Comparison of ENCODE assay signal across 8 cellular contexts in genomic region chr2:119487434-119488244, GRCh38. TPM values are rescaled to one million over a fixed set of nuclear protein-coding genes. Genes with fewer than 3 reads are reported as not detected.
A peak's percentile ranks its signal among the peaks of the same experiment; 100 is the strongest.
DNase-seq lines count a peak whose midpoint lies in the region; ATAC-seq and TF ChIP-seq lines count a peak whose summit lies in the region.
"Had no signal": no experiment of that assay in that cellular context is flagged by ENCODE, and none has a peak within 500 bp of the region (broad histone marks: within the 10 kb centered on the region; RNA-seq: fewer than 3 reads in every experiment).

No MANE protein-coding gene starts in this region.

- no peaks in the 10 kb centered on the region for H3K36me3 ChIP-seq in upper lobe of right lung

- DNase-seq in hepatic stellate cell (ENCODE audit: low spot score) (peak; percentile 1), upper lobe of right lung (peak; percentile 85), medulla oblongata (ENCODE audit: extremely low spot score) (no peak)
- DNase-seq in effector CD4-positive, alpha-beta T cell = no peak
- DNase-seq: SHP77 had no signal

- no peaks in the 10 kb centered on the region for H3K36me3 Mint-ChIP-seq in stimulated activated memory B cell treated with anti-CD40 and anti-IgM and Interleukin-4, amounts not matched to agents 10 μg/mL and 1 μg/mL and 100 μg/mL, for 72 hours

- H3K4me3 Mint-ChIP-seq in stimulated activated memory B cell treated with anti-CD40 and anti-IgM and Interleukin-4, amounts not matched to agents 10 μg/mL and 1 μg/mL and 100 μg/mL, for 72 hours = no peak overlapping the region

- H3K27me3 ChIP-seq in upper lobe of right lung = no peaks in the 10 kb centered on the region

- H3K27ac ChIP-seq in upper lobe of right lung = peak overlapping the region; percentile 53

- no peak overlapping the region for H3K4me3 ChIP-seq in upper lobe of right lung

- no peaks in the 10 kb centered on the region for H3K9me3 Mint-ChIP-seq in stimulated activated memory B cell treated with anti-CD40 and anti-IgM and Interleukin-4, amounts not matched to agents 10 μg/mL and 1 μg/mL and 100 μg/mL, for 72 hours

- peaks cover 43% of the 10 kb centered on the region for H3K27me3 Mint-ChIP-seq in stimulated activated memory B cell treated with anti-CD40 and anti-IgM and Interleukin-4, amounts not matched to agents 10 μg/mL and 1 μg/mL and 100 μg/mL, for 72 hours

- H3K4me1 Mint-ChIP-seq in stimulated activated memory B cell treated with anti-CD40 and anti-IgM and Interleukin-4, amounts not matched to agents 10 μg/mL and 1 μg/mL and 100 μg/mL, for 72 hours = no peaks in the 10 kb centered on the region

- no peak for TF ChIP-seq CTCF in upper lobe of right lung (IDR thresholded peaks at IDR 0.05)

- peaks cover 45% of the 10 kb centered on the region for H3K4me1 ChIP-seq in upper lobe of right lung

- no peak overlapping the region for H3K27ac Mint-ChIP-seq in stimulated activated memory B cell treated with anti-CD40 and anti-IgM and Interleukin-4, amounts not matched to agents 10 μg/mL and 1 μg/mL and 100 μg/mL, for 72 hours

- no peaks in the 10 kb centered on the region for H3K9me3 ChIP-seq in upper lobe of right lung

- ATAC-seq in GM19438 (IDR thresholded peaks at IDR 0.05; ENCODE audit: low read depth, unreplicated experiment) = peak; percentile 86
- ATAC-seq in HG03095 (IDR thresholded peaks at IDR 0.05; ENCODE audit: unreplicated experiment) = peak; percentile 66
- peak; percentile 75 for ATAC-seq in upper lobe of right lung
- no peak for ATAC-seq in stimulated activated memory B cell treated with anti-CD40 and anti-IgM and Interleukin-4, amounts not matched to agents 10 μg/mL and 1 μg/mL and 100 μg/mL, for 72 hours

- intact Hi-C loops in upper lobe of right lung (cut with DNase I) = no loop called here

RNA-seq across cellular contexts. Expression of gene SCTR, which starts 36.6 kb away (rescaled TPM):
- 21.0 TPM for total RNA-seq in upper lobe of right lung

RNA-seq across cellular contexts. Expression of gene TMEM37, which starts 56.0 kb away (rescaled TPM):
- 23.8 TPM for total RNA-seq in upper lobe of right lung

RNA-seq across cellular contexts. Expression of gene CFAP221, which starts 56.6 kb away (rescaled TPM):
- total RNA-seq in upper lobe of right lung = 26.3 TPM

Comparison
In these comparisons a context has a peak if more than half of its experiments do, and no peak if none do; other contexts are left out.
1. DNase-seq: peak in hepatic stellate cell (single experiment) and upper lobe of right lung (single experiment); none in medulla oblongata (single experiment) and effector CD4-positive, alpha-beta T cell (single experiment).